Comparison of ENCODE assay signal across 9 cellular contexts in genomic region chr12:6697584-6698351, GRCh38. TPM values are rescaled to one million over a fixed set of nuclear protein-coding genes. Genes with fewer than 3 reads are reported as not detected.
DNase-seq lines count a peak whose midpoint lies in the region; ATAC-seq and TF ChIP-seq lines count a peak whose summit lies in the region.
"Had no signal": no experiment of that assay in that cellular context is flagged by ENCODE, and none has a peak within 500 bp of the region (broad histone marks: within the 10 kb centered on the region; RNA-seq: fewer than 3 reads in every experiment).

No MANE protein-coding gene starts in this region.

- no peaks in the 10 kb centered on the region for H3K36me3 ChIP-seq in spleen

- DNase-seq in NCI-H1105 (lab: John Stamatoyannopoulos, UW) (peak; percentile 8), NCI-H1105 treated with DMSO at 0.1 percent for 48 hours (lab: John Stamatoyannopoulos, UW) (no peak), HCEC 1CT (peak; percentile 66), SK-N-DZ (ENCODE audit: low spot score) (peak; percentile 69), fibroblast of pulmonary artery (ENCODE audit: low read depth) (peak; percentile 70), spleen (peak; percentile 54), omental fat pad (ENCODE audit: low spot score) (no peak)
- DNase-seq in effector CD4-positive, alpha-beta T cell = no peak

- TF ChIP-seq CTCF in fibroblast of pulmonary artery (IDR thresholded peaks at IDR 0.05; ENCODE audit: low read length, missing control alignments) (peak; percentile 68), spleen (IDR thresholded peaks at IDR 0.05 in 8 of 11, conservative IDR thresholded peaks at IDR 0.05 in 3 of 11) (peak in 6 of 11 experiments; percentile 25 to 52 (median 37)), omental fat pad (IDR thresholded peaks at IDR 0.05) (no peak)

- TF ChIP-seq POLR2A in spleen (IDR thresholded peaks at IDR 0.05) = no peak

- peaks cover 0 to 58% (median 47%) of the 10 kb centered on the region in 7 donors for H3K27me3 ChIP-seq in spleen (replicated peaks in 1 of 7)

- no peak for ATAC-seq in omental fat pad (ENCODE audit: low FRiP score)

- no peak overlapping the region for H3K4me3 ChIP-seq in fibroblast of pulmonary artery (replicated peaks; ENCODE audit: low read depth, low read length)
- H3K4me3 ChIP-seq in spleen = no peak overlapping the region

- peak overlapping the region in 3 of 8 donors; percentile 3 to 32 (median 23) for H3K27ac ChIP-seq in spleen

- WGBS in spleen, 5 donors = 66 to 76% (median 70%) methylated on average over 15 to 17 of the region's 17 CpGs

- no peaks in the 10 kb centered on the region for H3K9me3 ChIP-seq in spleen

- peaks cover 7 to 57% (median 45%) of the 10 kb centered on the region in 6 donors for H3K4me1 ChIP-seq in spleen

- intact Hi-C loops in spleen (cut with DNase I; ENCODE audit: low total_unique reads) = no loop called here

RNA-seq across cellular contexts. Expression of gene PIANP, which starts 2.8 kb away (rescaled TPM):
- polyA plus RNA-seq in SK-N-DZ (2014; cell fraction: cytosol; rRNA removed) = 2.4 and 3.7 TPM in 2 replicates
- 3.6 and 12.3 TPM in 2 replicates for polyA plus RNA-seq in SK-N-DZ (2014; cell fraction: nucleus; rRNA removed)
- under 1 TPM in 2 of 7 donors, not detected in 5; 0.28 to 0.30 TPM for total RNA-seq in spleen
- polyA plus RNA-seq in spleen = under 1 TPM; 0.10 to 0.24 (median 0.15) TPM
- not detected for total RNA-seq in omental fat pad
- total RNA-seq: CD4-positive, CD25-positive, alpha-beta regulatory T cell had no signal

RNA-seq across cellular contexts. Expression of gene ZNF384, which starts 8.6 kb away (rescaled TPM):
- polyA plus RNA-seq in SK-N-DZ (2014; cell fraction: cytosol; rRNA removed) = 53.1 and 59.3 TPM in 2 replicates
- 127 and 189 TPM in 2 replicates for polyA plus RNA-seq in SK-N-DZ (2014; cell fraction: nucleus; rRNA removed)
- total RNA-seq in spleen = 10 to 100 TPM; 48.8 to 79.8 (median 59.0) TPM
- 10 to 100 TPM; 18.9 to 35.9 (median 28.7) TPM for polyA plus RNA-seq in spleen
- 10 to 100 TPM; 28.1 to 36.7 (median 34.6) TPM for total RNA-seq in omental fat pad

RNA-seq across cellular contexts. Expression of gene COPS7A, which starts 26.1 kb away (rescaled TPM):
- polyA plus RNA-seq in SK-N-DZ (2014; cell fraction: cytosol; rRNA removed) = 56.6 and 71.0 TPM in 2 replicates
- 124 and 133 TPM in 2 replicates for polyA plus RNA-seq in SK-N-DZ (2014; cell fraction: nucleus; rRNA removed)
- total RNA-seq in spleen (10 to 100 TPM; 40.5 to 61.9 (median 49.9) TPM), omental fat pad (10 to 100 TPM; 51.2 to 64.0 (median 62.7) TPM)
- polyA plus RNA-seq in spleen = 10 to 100 TPM; 29.6 to 50.6 (median 33.7) TPM

RNA-seq across cellular contexts. Expression of gene ING4, which starts 34.8 kb away (rescaled TPM):
- polyA plus RNA-seq in SK-N-DZ (2014; cell fraction: cytosol; rRNA removed) = 121 and 129 TPM in 2 replicates
- 381 and 391 TPM in 2 replicates for polyA plus RNA-seq in SK-N-DZ (2014; cell fraction: nucleus; rRNA removed)
- total RNA-seq in spleen = 10 to 100 TPM; 34.5 to 68.8 (median 49.9) TPM
- 10 to 100 TPM; 33.0 to 56.7 (median 50.3) TPM for polyA plus RNA-seq in spleen
- total RNA-seq in omental fat pad = 10 to 100 TPM in 3 of 4 donors, 1 to 10 TPM in 1; 9.7 to 48.7 (median 24.8) TPM

RNA-seq across cellular contexts. Expression of gene ACRBP, which starts 50.5 kb away (rescaled TPM):
- polyA plus RNA-seq in SK-N-DZ (2014; cell fraction: cytosol; rRNA removed) = 2.4 and 2.7 TPM in 2 replicates
- polyA plus RNA-seq in SK-N-DZ (2014; cell fraction: nucleus; rRNA removed) = 7.0 and 22.6 TPM in 2 replicates
- total RNA-seq in spleen = 10 to 100 TPM; 13.2 to 41.7 (median 18.1) TPM
- polyA plus RNA-seq in spleen = 1 to 10 TPM; 7.2 to 8.8 (median 7.3) TPM
- 1 to 10 TPM; 1.9 to 3.8 (median 3.2) TPM for total RNA-seq in omental fat pad

Comparison
In these comparisons a context has a peak if more than half of its experiments do, and no peak if none do; other contexts are left out.
1. DNase-seq: peak in NCI-H1105 (single experiment), HCEC 1CT (single experiment), SK-N-DZ (single experiment), fibroblast of pulmonary artery (single experiment) and spleen (single experiment); none in NCI-H1105 treated with DMSO at 0.1 percent for 48 hours (single experiment), omental fat pad (single experiment) and effector CD4-positive, alpha-beta T cell (single experiment).
2. CTCF ChIP-seq: peak in fibroblast of pulmonary artery (single experiment) and spleen (6 of 11); none in omental fat pad (0 of 3).